In the genomic region with DNA sequence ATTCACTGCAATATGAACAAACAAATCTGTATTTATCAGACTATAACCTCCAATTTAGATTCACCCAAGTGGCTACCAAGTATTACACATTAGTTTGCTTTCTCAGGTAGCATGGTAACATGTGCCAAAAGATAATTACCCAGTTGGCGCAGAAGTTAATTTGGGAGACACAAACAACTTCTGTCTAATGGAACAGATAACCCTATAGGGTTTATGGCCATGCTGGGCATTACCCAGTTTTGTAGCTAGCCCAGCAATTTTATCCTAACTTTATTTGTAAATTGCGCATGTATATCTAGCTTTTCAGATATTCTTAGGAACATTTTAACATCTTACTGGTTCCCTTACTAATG, we compare ENCODE assay signal across 8 cellular contexts. TPM values are rescaled to one million over a fixed set of nuclear protein-coding genes. Genes with fewer than 3 reads are reported as not detected.
DNase-seq lines count a peak whose midpoint lies in the region; ATAC-seq and TF ChIP-seq lines count a peak whose summit lies in the region.

No MANE protein-coding gene starts in this region.

- no peaks in the 10 kb centered on the region for H3K27me3 Mint-ChIP-seq in IgD-negative memory B cell

- DNase-seq in caudate nucleus (lab: John Stamatoyannopoulos, UW), result no peak
- DNase-seq in KG1 (lab: John Stamatoyannopoulos, UW), result no peak
- no peak for DNase-seq in NCI-H226

- H3K9me3 Mint-ChIP-seq in IgD-negative memory B cell, result peaks cover 0 to under 1% (median 0%) of the 10 kb centered on the region in 3 donors

- ATAC-seq in HG03280 (IDR thresholded peaks at IDR 0.05; ENCODE audit: unreplicated experiment) (no peak), HG03175 (IDR thresholded peaks at IDR 0.05; ENCODE audit: unreplicated experiment) (no peak)

- H3K27ac ChIP-seq in 22Rv1, result peak overlapping the region; percentile 88
- peak overlapping the region; percentile 72 for H3K27ac ChIP-seq in caudate nucleus (ENCODE audit: low read depth, low read length)
- H3K27ac ChIP-seq in mucosa of rectum (ENCODE audit: low read depth in 2 of 2, low read length in 2 of 2), result peak overlapping the region; percentile 83 to 86

- H3K4me3 ChIP-seq in mucosa of rectum (ENCODE audit: low read length in 2 of 2), result peak overlapping the region; percentile 95 to 96

- H3K36me3 ChIP-seq in mucosa of rectum (ENCODE audit: control insufficient read depth in 2 of 2, insufficient read depth in 2 of 2, low read length in 2 of 2), result peaks cover 17 to 26% of the 10 kb centered on the region in 2 donors

- no peak for TF ChIP-seq CTCF in 22Rv1 (IDR thresholded peaks at IDR 0.05)

- peaks cover 3% of the 10 kb centered on the region for H3K36me3 Mint-ChIP-seq in IgD-negative memory B cell

- no peaks in the 10 kb centered on the region for H3K27me3 ChIP-seq in mucosa of rectum (ENCODE audit: control insufficient read depth in 2 of 2, insufficient read depth in 2 of 2, low read length in 2 of 2)

- peak overlapping the region; percentile 77 to 87 for H3K9ac ChIP-seq in mucosa of rectum (ENCODE audit: low read depth in 1 of 2, low read length in 2 of 2)

- H3K4me1 ChIP-seq in mucosa of rectum (ENCODE audit: control insufficient read depth in 2 of 2, insufficient read depth in 2 of 2, low read length in 2 of 2), result peaks cover 8 to 18% of the 10 kb centered on the region in 2 donors

- H3K9me3 ChIP-seq in mucosa of rectum (ENCODE audit: control insufficient read depth in 2 of 2, low read length in 2 of 2), result no peaks in the 10 kb centered on the region

- H3K4me3 Mint-ChIP-seq in IgD-negative memory B cell, result peak overlapping the region; percentile 93 to 99 (median 96)

- H3K27ac Mint-ChIP-seq in IgD-negative memory B cell, result peak overlapping the region; percentile 84 to 99 (median 98)

- peaks cover 11 to 19% (median 14%) of the 10 kb centered on the region in 3 donors for H3K4me1 Mint-ChIP-seq in IgD-negative memory B cell

RNA-seq across cellular contexts. Expression of gene RPL22L1, which starts 0.8 kb away (rescaled TPM):
- polyA plus RNA-seq in IgD-negative memory B cell, result 86.6 TPM

RNA-seq across cellular contexts. Expression of gene EIF5A2, which starts 39.2 kb away (rescaled TPM):
- polyA plus RNA-seq in IgD-negative memory B cell, result 5.9 TPM
